In genomic region chr7:113797420-113797995, GRCh38 we compare ENCODE assay signal across 20 cellular contexts.
"Had no signal": no experiment of that assay in that cellular context is flagged by ENCODE, and none has a peak within 500 bp of the region (broad histone marks: within the 10 kb centered on the region; RNA-seq: fewer than 3 reads in every experiment).

No MANE protein-coding gene starts in this region.

- H3K4me3 ChIP-seq: lung, mucosa of descending colon, right lobe of liver, spleen, transverse colon had no signal

- H3K27me3 ChIP-seq: foreskin keratinocyte, neutrophil, right lobe of liver, spleen, transverse colon had no signal

- H3K36me3 ChIP-seq: neutrophil, right lobe of liver, spleen, transverse colon had no signal

- ATAC-seq: left colon; mucosa of descending colon; naive thymus-derived CD8-positive, alpha-beta T cell; right lobe of liver; stimulated activated naive B cell treated with anti-CD40 and anti-IgM and Interleukin-4, amounts not matched to agents 10 μg/mL and 1 μg/mL and 100 μg/mL, for 72 hours had no signal

- H3K4me1 Mint-ChIP-seq: activated naive CD4-positive, alpha-beta T cell treated with anti-CD3 and anti-CD28 coated beads, Interleukin-2, amount 50 U/mL, for 24 hours; immature natural killer cell; naive thymus-derived CD8-positive, alpha-beta T cell; stimulated activated naive B cell treated with anti-CD40 and anti-IgM and Interleukin-4, amounts not matched to agents 10 μg/mL and 1 μg/mL and 100 μg/mL, for 72 hours had no signal

- H3K9me3 Mint-ChIP-seq: T-helper 2 cell treated with Interferon-gamma antibody and Interleukin-4, amounts not matched to agents 5 μg/mL and 100 μg/mL, for 36 hours had no signal

- DNase-seq: activated CD4-positive, alpha-beta T cell treated with anti-CD3 and anti-CD28 coated beads, Interleukin-2, amount 50 U/mL, for 1 hour; activated T-cell treated with anti-CD3 and anti-CD28 coated beads, Interleukin-2, amount 50 U/mL, for 1 hour; cerebellar nuclear complex; foreskin keratinocyte; immature natural killer cell; left colon; mucosa of descending colon; naive thymus-derived CD8-positive, alpha-beta T cell; right lobe of liver; spleen; stimulated activated CD4-positive, alpha-beta T cell treated with anti-CD3 and anti-CD28 coated beads, Interleukin-2, amount 100 ng/mL, for 24 hours; stimulated activated naive B cell treated with anti-CD40 and anti-IgM and Interleukin-4, amounts not matched to agents 10 μg/mL and 1 μg/mL and 100 μg/mL, for 72 hours; substantia nigra; transverse colon had no signal

- H3K36me3 Mint-ChIP-seq: activated naive CD4-positive, alpha-beta T cell treated with anti-CD3 and anti-CD28 coated beads, Interleukin-2, amount 50 U/mL, for 24 hours; brain; immature natural killer cell; naive thymus-derived CD8-positive, alpha-beta T cell; stimulated activated naive B cell treated with anti-CD40 and anti-IgM and Interleukin-4, amounts not matched to agents 10 μg/mL and 1 μg/mL and 100 μg/mL, for 72 hours had no signal

- H3K27ac ChIP-seq: foreskin keratinocyte, neutrophil, right lobe of liver, spleen, transverse colon had no signal

- H3K4me3 Mint-ChIP-seq: activated naive CD4-positive, alpha-beta T cell treated with anti-CD3 and anti-CD28 coated beads, Interleukin-2, amount 50 U/mL, for 24 hours; brain; immature natural killer cell; naive thymus-derived CD8-positive, alpha-beta T cell; stimulated activated naive B cell treated with anti-CD40 and anti-IgM and Interleukin-4, amounts not matched to agents 10 μg/mL and 1 μg/mL and 100 μg/mL, for 72 hours; T-helper 2 cell treated with Interferon-gamma antibody and Interleukin-4, amounts not matched to agents 5 μg/mL and 100 μg/mL, for 36 hours had no signal

- H3K9me3 ChIP-seq: mucosa of descending colon, neutrophil, right lobe of liver, spleen, transverse colon had no signal

- H3K27me3 Mint-ChIP-seq: activated naive CD4-positive, alpha-beta T cell treated with anti-CD3 and anti-CD28 coated beads, Interleukin-2, amount 50 U/mL, for 24 hours; brain; naive thymus-derived CD8-positive, alpha-beta T cell; progenitor cell of endocrine pancreas; stimulated activated naive B cell treated with anti-CD40 and anti-IgM and Interleukin-4, amounts not matched to agents 10 μg/mL and 1 μg/mL and 100 μg/mL, for 72 hours had no signal

- H3K27ac Mint-ChIP-seq: activated naive CD4-positive, alpha-beta T cell treated with anti-CD3 and anti-CD28 coated beads, Interleukin-2, amount 50 U/mL, for 24 hours; brain; immature natural killer cell; naive thymus-derived CD8-positive, alpha-beta T cell; progenitor cell of endocrine pancreas; stimulated activated naive B cell treated with anti-CD40 and anti-IgM and Interleukin-4, amounts not matched to agents 10 μg/mL and 1 μg/mL and 100 μg/mL, for 72 hours; T-helper 2 cell treated with Interferon-gamma antibody and Interleukin-4, amounts not matched to agents 5 μg/mL and 100 μg/mL, for 36 hours had no signal

- H3K4me1 ChIP-seq: right lobe of liver, spleen, transverse colon had no signal
